ENCODE assay signal across 7 cellular contexts in the genomic region with DNA sequence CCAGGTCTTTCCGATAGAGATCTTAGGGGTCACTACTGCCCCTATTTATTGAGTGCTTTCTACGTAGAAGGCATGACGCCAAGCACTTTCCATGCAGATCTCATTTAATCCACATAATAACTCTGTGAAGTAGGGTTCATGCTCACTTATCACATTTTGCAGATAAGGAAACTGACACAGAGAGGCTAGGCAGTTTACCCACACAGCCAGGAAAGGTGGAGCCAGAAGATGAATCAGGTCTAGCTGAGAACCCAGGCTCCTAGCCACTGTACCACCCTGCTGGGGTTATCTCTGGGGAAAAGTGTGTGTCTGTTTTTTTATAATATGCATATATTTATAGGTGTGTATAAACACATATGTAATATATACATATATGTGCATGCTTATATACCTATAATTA.
"Had no signal": no experiment of that assay in that cellular context is flagged by ENCODE, and none has a peak within 500 bp of the region (broad histone marks: within the 10 kb centered on the region; RNA-seq: fewer than 3 reads in every experiment).

No MANE protein-coding gene starts in this region.

- H3K4me1 Mint-ChIP-seq: GM23338, H9 had no signal

- H3K4me3 ChIP-seq: GM23338, K562 had no signal

- H3K36me3 Mint-ChIP-seq: IgD-negative memory B cell had no signal

- H3K27ac ChIP-seq: HL-60 had no signal

- H3K4me2 ChIP-seq: GM23338 had no signal

- DNase-seq: H9, HCEC 1CT, KG1 had no signal

- H2AFZ ChIP-seq: GM23338 had no signal

- H3K27ac Mint-ChIP-seq: GM23338, H9, IgD-negative memory B cell had no signal

- H3K9me3 Mint-ChIP-seq: GM23338, H9 had no signal

- H3K4me3 Mint-ChIP-seq: GM23338, H9, IgD-negative memory B cell had no signal
